24 cellular contexts compared by ENCODE assay signal in genomic region chr16:31502981-31503380, GRCh38. TPM values are rescaled to one million over a fixed set of nuclear protein-coding genes. Genes with fewer than 3 reads are reported as not detected.
DNase-seq lines count a peak whose midpoint lies in the region; TF ChIP-seq lines count a peak whose summit lies in the region.
"Had no signal": no experiment of that assay in that cellular context is flagged by ENCODE, and none has a peak within 500 bp of the region (broad histone marks: within the 10 kb centered on the region; RNA-seq: fewer than 3 reads in every experiment).

No MANE protein-coding gene starts in this region.

- no peak for TF ChIP-seq CTCF in fibroblast of mammary gland (conservative IDR thresholded peaks at IDR 0.05; ENCODE audit: control insufficient read depth, insufficient read depth, low read depth, low read length)
- no peak for TF ChIP-seq CTCF in osteoblast (IDR thresholded peaks at IDR 0.05; ENCODE audit: extremely low read depth, low read depth, low read length)
- no peak for TF ChIP-seq CTCF in GM10248 (IDR thresholded peaks at IDR 0.05; ENCODE audit: control extremely low read depth, extremely low read depth, low read depth, missing control alignments)
- TF ChIP-seq CTCF in uterus (IDR thresholded peaks at IDR 0.05), result no peak

- no peak for TF ChIP-seq POLR2A in uterus (IDR thresholded peaks at IDR 0.05)

- H3K4me2 ChIP-seq in BLaER1 (peak overlapping the region; percentile 95), osteoblast (ENCODE audit: insufficient read depth, low read length) (no peak overlapping the region)

- H3K36me3 ChIP-seq in BLaER1, result peaks cover 50% of the 10 kb centered on the region
- peaks cover 31% of the 10 kb centered on the region for H3K36me3 ChIP-seq in osteoblast (ENCODE audit: insufficient read depth, low read length)
- no peaks in the 10 kb centered on the region for H3K36me3 ChIP-seq in uterus

- H3K4me1 ChIP-seq in BLaER1 (peaks cover 55% of the 10 kb centered on the region), osteoblast (ENCODE audit: insufficient read depth, low read length) (peaks cover 23% of the 10 kb centered on the region), uterus (peaks cover 0 to 9% of the 10 kb centered on the region in 2 donors)

- no peak overlapping the region for H3K9ac ChIP-seq in BLaER1

- intact Hi-C loops in uterus (cut with DNase I; ENCODE audit: low total_unique reads), result no loop called here

- CTCF ChIA-PET in GM10248 (lab: Yijun Ruan, JAX), result interaction anchor here (0.8 to 1.6 kb wide), 5 partner anchors 18 to 362 kb away, joined by 3 to 4 read pairs (median 3); no protein-coding TSS in a partner anchor

- DNase-seq in LHCN-M2 (ENCODE audit: low read depth) (peak; percentile 34), fibroblast of mammary gland (ENCODE audit: low read depth) (peak; percentile 41), osteoblast (ENCODE audit: insufficient read length, low spot score, missing footprints) (peak; percentile 87), occipital lobe (lab: John Stamatoyannopoulos, UW) (no peak), GM10248 (ENCODE audit: extremely low spot score) (no peak), COLO668 (lab: John Stamatoyannopoulos, UW; ENCODE audit: unreplicated experiment) (no peak), uterus (no peak)
- DNase-seq: ACHN; activated B cell treated with CpG ODN at 0.5 μM for 24 hours; activated CD4-positive, alpha-beta T cell treated with anti-CD3 and anti-CD28 coated beads, Interleukin-2, amount 50 U/mL, for 48 hours; activated CD8-positive, alpha-beta memory T cell treated with anti-CD3 and anti-CD28 coated beads, Interleukin-2, amount 50 U/mL, for 48 hours; activated naive CD8-positive, alpha-beta T cell treated with anti-CD3 and anti-CD28 coated beads, Interleukin-2, amount 10 ng/mL, durations not matched to agents 7 days and 5 days; cortex of kidney; NCI-H1694 treated with DMSO at 0.1 percent for 48 hours; NCI-H226; retina; stimulated activated CD4-positive, alpha-beta T cell treated with anti-CD3 and anti-CD28 coated beads, Interleukin-12 subunit alpha, Interleukin-12 subunit beta, amount 100 ng/mL, for 4 hours; stimulated activated CD4-positive, alpha-beta T cell treated with anti-CD3 and anti-CD28 coated beads, Interleukin-4, amount 100 ng/mL, for 4 hours; stomach had no signal

- H3K9me3 ChIP-seq in BLaER1 (no peaks in the 10 kb centered on the region), osteoblast (ENCODE audit: low read depth, low read length) (no peaks in the 10 kb centered on the region), uterus (no peaks in the 10 kb centered on the region)
- H3K9me3 ChIP-seq: neutrophil, stomach had no signal

- H4K20me1 ChIP-seq in BLaER1 (0 out of 2 replicates have a peak, but pooled peaks cover 11% of the 10 kb centered on the region), osteoblast (ENCODE audit: insufficient read depth, low read length) (peaks cover 13% of the 10 kb centered on the region)

- no peak overlapping the region for H2AFZ ChIP-seq in osteoblast (ENCODE audit: low read length)

- H3K4me3 ChIP-seq in BLaER1 (no peak overlapping the region), fibroblast of mammary gland (ENCODE audit: control insufficient read depth, low read depth, low read length) (no peak overlapping the region), osteoblast (ENCODE audit: insufficient read depth, low read length) (no peak overlapping the region), uterus (no peak overlapping the region)
- H3K4me3 ChIP-seq: stomach had no signal

- H3K27me3 ChIP-seq in BLaER1 (no peaks in the 10 kb centered on the region), osteoblast (ENCODE audit: insufficient read depth, low read length) (no peaks in the 10 kb centered on the region), uterus (no peaks in the 10 kb centered on the region)
- H3K27me3 ChIP-seq: neutrophil, stomach had no signal

- no peak overlapping the region for H3K27ac ChIP-seq in BLaER1
- H3K27ac ChIP-seq in osteoblast (ENCODE audit: low read depth, low read length), result no peak overlapping the region
- no peak overlapping the region for H3K27ac ChIP-seq in uterus
- H3K27ac ChIP-seq: neutrophil, stomach had no signal

- POLR2A ChIA-PET in GM10248 (lab: Yijun Ruan, JAX), result no interaction called here

- peaks cover 34% of the 10 kb centered on the region for H3K79me2 ChIP-seq in osteoblast (ENCODE audit: insufficient read depth, low read length)

RNA-seq across cellular contexts. Expression of gene RUSF1, which starts 5.2 kb away (rescaled TPM):
- 48.5 and 53.9 TPM in 2 replicates for total RNA-seq in LHCN-M2 (2014; rRNA removed)
- 47.1 TPM for polyA plus RNA-seq in LHCN-M2 (2012)
- 48.5 and 53.0 TPM in 2 replicates for total RNA-seq in osteoblast
- 34.5 TPM for total RNA-seq in occipital lobe
- 10 to 100 TPM; 19.2 to 93.5 (median 82.9) TPM for total RNA-seq in uterus

RNA-seq across cellular contexts. Expression of gene SLC5A2, which starts 20.1 kb away (rescaled TPM):
- not detected in 2 replicates for total RNA-seq in LHCN-M2 (2014; rRNA removed)
- 2.5 TPM for polyA plus RNA-seq in LHCN-M2 (2012)
- not detected in 2 replicates for total RNA-seq in osteoblast
- 0.62 TPM for total RNA-seq in occipital lobe
- total RNA-seq in uterus, result 1 to 10 TPM in 1 of 4 donors, under 1 TPM in 1, not detected in 2; 0.83 to 2.4 TPM
- total RNA-seq: activated B cell treated with CpG ODN at 0.5 μM for 24 hours, HT1080, OCI-LY7, stomach, ureter had no signal

RNA-seq across cellular contexts. Expression of gene AHSP, which starts 24.7 kb away (rescaled TPM):
- total RNA-seq in LHCN-M2 (2014; rRNA removed) (not detected in 2 replicates), osteoblast (not detected in 2 replicates), occipital lobe (8.1 TPM), uterus (1 to 10 TPM in 1 of 4 donors, not detected in 3; 5.6 TPM)
- not detected for polyA plus RNA-seq in LHCN-M2 (2012)
- total RNA-seq: activated B cell treated with CpG ODN at 0.5 μM for 24 hours; activated naive CD8-positive, alpha-beta T cell treated with anti-CD3 and anti-CD28 coated beads, Interleukin-2, amount 10 ng/mL, durations not matched to agents 7 days and 5 days; HT1080; OCI-LY7; ureter had no signal
- polyA plus RNA-seq: stomach had no signal

RNA-seq across cellular contexts. Expression of gene TGFB1I1, which starts 31.0 kb away (rescaled TPM):
- total RNA-seq in LHCN-M2 (2014; rRNA removed), result 53.9 and 55.6 TPM in 2 replicates
- polyA plus RNA-seq in LHCN-M2 (2012), result 111 TPM
- 60.1 and 70.4 TPM in 2 replicates for total RNA-seq in osteoblast
- total RNA-seq in occipital lobe, result 3.7 TPM
- total RNA-seq in uterus, result 100 to 1,000 TPM in 2 of 4 donors, 10 to 100 TPM in 2; 61.1 to 336 (median 107) TPM

RNA-seq across cellular contexts. Expression of gene ARMC5, which starts 43.7 kb away (rescaled TPM):
- total RNA-seq in LHCN-M2 (2014; rRNA removed), result 16.5 and 17.1 TPM in 2 replicates
- 5.9 TPM for polyA plus RNA-seq in LHCN-M2 (2012)
- 10.6 and 12.7 TPM in 2 replicates for total RNA-seq in osteoblast
- total RNA-seq in occipital lobe, result 8.4 TPM
- 10 to 100 TPM in 2 of 4 donors, 1 to 10 TPM in 2; 2.1 to 12.7 (median 8.0) TPM for total RNA-seq in uterus

Comparison
In these comparisons a context has a peak if more than half of its experiments do, and no peak if none do; other contexts are left out.
1. DNase-seq: peak in LHCN-M2 (single experiment), fibroblast of mammary gland (single experiment) and osteoblast (single experiment); none in occipital lobe (single experiment), GM10248 (single experiment), COLO668 (single experiment) and uterus (0 of 2).